In the genomic region with DNA sequence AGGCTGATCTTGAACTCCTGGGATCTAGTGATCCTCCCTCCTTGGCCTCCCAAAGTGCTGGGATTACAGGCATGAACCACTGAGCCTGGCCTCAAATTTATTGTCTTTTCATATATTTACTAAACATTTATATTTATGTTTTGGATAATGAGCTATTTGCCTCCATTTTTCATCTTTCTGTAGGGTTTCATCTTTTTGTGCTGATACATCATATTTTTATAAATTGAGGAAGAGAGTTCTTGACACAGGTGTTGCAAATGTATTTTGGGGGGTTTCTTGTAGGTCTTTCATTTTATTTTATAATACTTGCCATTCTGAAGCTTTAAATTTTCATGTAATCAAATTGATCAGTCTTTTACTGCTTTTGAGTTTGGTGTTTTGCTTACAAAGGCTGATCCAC, we compare ENCODE assay signal across 3 cellular contexts.
A peak's percentile ranks its signal among the peaks of the same experiment; 100 is the strongest.
TF ChIP-seq lines count a peak whose summit lies in the region.

No MANE protein-coding gene starts in this region.

TF ChIP-seq in HepG2, 621 proteins besides CTCF, POLR2A, EP300 and RAD21:
- TF ChIP-seq MAFK (conservative IDR thresholded peaks at IDR 0.05 in 1 of 2, IDR thresholded peaks at IDR 0.05 in 1 of 2; ENCODE audit: low read length in 2 of 2) (peak; percentile 91 to 95), ZNF260 (CRISPR knock-in tag; IDR thresholded peaks at IDR 0.05; ENCODE audit: borderline replicate concordance, low read depth) (no peak), MAFF (IDR thresholded peaks at IDR 0.05; ENCODE audit: low read depth, low read length) (peak; percentile 89)

TF ChIP-seq in IMR-90, 13 proteins besides CTCF, POLR2A, EP300 and RAD21:
- TF ChIP-seq MAFK (IDR thresholded peaks at IDR 0.05; ENCODE audit: low read depth, low read length) = peak; percentile 89
- no peak for TF ChIP-seq RCOR1 (IDR thresholded peaks at IDR 0.05; ENCODE audit: insufficient replicate concordance, low read length)
- no peak for TF ChIP-seq CHD1 (IDR thresholded peaks at IDR 0.05; ENCODE audit: low read depth, low read length)
- no peak for TF ChIP-seq NFE2L2 (IDR thresholded peaks at IDR 0.05; ENCODE audit: low read depth, low read length)

TF ChIP-seq in H1, 55 proteins besides CTCF, POLR2A, EP300 and RAD21:
- peak; percentile 52; the same call in 1 of the 2 replicates for TF ChIP-seq MAFK (IDR thresholded peaks at IDR 0.05; ENCODE audit: low read depth, low read length)
- TF ChIP-seq SIX5 (IDR thresholded peaks at IDR 0.05; ENCODE audit: low read depth, low read length) = no peak
